In the genomic region with DNA sequence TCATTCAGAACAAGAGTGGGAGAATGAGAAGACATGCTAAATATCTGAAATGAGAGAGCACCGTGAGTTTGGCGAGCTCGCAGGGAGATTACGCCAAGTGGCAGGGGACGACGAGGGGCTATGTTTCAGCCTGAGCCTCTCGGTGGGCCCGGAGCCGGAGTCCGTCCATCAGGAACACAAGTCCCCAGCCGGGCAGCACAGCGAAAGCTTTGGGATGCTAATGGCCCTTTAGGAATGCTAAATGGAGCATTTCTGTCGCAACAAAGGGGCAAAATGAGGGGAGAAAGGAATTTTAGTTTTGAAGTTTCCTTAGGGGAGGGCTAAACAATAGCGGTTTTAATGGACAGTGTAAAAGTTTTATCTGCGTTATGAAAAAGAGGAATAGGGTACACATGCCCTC, we compare ENCODE assay signal across 1 cellular context.
A peak's percentile ranks its signal among the peaks of the same experiment; 100 is the strongest.
TF ChIP-seq lines count a peak whose summit lies in the region.

No MANE protein-coding gene starts in this region.

TF ChIP-seq in WTC11, 78 proteins besides CTCF, POLR2A, EP300 and RAD21:
- TF ChIP-seq, protein P1, sequence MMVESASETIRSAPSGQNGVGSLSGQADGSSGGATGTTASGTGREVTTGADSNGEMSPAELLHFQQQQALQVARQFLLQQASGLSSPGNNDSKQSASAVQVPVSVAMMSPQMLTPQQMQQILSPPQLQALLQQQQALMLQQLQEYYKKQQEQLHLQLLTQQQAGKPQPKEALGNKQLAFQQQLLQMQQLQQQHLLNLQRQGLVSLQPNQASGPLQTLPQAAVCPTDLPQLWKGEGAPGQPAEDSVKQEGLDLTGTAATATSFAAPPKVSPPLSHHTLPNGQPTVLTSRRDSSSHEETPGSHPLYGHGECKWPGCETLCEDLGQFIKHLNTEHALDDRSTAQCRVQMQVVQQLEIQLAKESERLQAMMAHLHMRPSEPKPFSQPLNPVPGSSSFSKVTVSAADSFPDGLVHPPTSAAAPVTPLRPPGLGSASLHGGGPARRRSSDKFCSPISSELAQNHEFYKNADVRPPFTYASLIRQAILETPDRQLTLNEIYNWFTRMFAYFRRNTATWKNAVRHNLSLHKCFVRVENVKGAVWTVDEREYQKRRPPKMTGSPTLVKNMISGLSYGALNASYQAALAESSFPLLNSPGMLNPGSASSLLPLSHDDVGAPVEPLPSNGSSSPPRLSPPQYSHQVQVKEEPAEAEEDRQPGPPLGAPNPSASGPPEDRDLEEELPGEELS (CRISPR knock-in tag; IDR thresholded peaks at IDR 0.05) = peak; percentile 69; the same call in 1 of the 2 replicates
- 0 out of 2 replicates have a peak, but pooled peaks have one; percentile 28 for TF ChIP-seq ETV6 (CRISPR knock-in tag; IDR thresholded peaks at IDR 0.05)
- no peak for TF ChIP-seq RELA (CRISPR knock-in tag; IDR thresholded peaks at IDR 0.05; ENCODE audit: borderline replicate concordance)
- no peak for TF ChIP-seq ZNF281 (CRISPR knock-in tag; IDR thresholded peaks at IDR 0.05)
- no peak for TF ChIP-seq ZMAT4 (CRISPR knock-in tag; IDR thresholded peaks at IDR 0.05)
- TF ChIP-seq, protein P2, sequence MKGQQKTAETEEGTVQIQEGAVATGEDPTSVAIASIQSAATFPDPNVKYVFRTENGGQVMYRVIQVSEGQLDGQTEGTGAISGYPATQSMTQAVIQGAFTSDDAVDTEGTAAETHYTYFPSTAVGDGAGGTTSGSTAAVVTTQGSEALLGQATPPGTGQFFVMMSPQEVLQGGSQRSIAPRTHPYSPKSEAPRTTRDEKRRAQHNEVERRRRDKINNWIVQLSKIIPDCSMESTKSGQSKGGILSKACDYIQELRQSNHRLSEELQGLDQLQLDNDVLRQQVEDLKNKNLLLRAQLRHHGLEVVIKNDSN (CRISPR knock-in tag; IDR thresholded peaks at IDR 0.05) = no peak
- no peak for TF ChIP-seq FOXJ3 (CRISPR knock-in tag; IDR thresholded peaks at IDR 0.05; ENCODE audit: borderline replicate concordance)
